Comparison of ENCODE assay signal across 2 cellular contexts in the genomic region with DNA sequence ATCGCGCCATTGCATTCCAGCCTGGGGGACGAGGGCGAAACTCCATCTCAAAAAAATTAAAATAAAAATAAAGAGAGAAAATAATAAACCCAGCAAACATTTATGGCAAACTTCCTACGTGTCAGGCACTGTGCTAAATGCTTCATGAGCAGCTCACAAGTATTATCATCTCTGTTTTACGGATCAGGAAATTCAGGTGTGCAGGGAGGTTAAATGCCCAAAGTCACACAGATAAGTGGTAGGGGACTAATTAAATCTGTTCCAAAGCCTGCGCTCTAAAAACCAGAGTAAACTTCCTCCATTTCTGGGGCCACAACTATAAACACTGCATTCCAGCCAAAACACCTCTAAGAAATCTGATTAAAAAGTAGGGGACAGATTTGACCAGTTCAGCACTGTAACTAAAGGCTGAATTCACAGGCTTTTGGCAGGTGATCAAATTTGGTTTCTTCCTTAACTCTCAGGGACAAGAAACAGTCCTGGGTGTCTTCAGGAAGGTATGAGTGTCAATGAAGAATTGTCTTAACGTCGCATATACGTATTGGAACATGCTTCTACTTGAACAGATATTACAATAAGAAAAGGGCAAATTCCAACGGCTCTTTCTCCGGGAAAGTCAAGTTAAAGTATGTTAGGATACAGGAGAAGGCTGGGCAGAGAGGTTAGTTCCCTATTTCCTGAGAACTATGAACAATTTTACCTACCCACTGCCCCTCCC.
TF ChIP-seq lines count a peak whose summit lies in the region.

No MANE protein-coding gene starts in this region.

TF ChIP-seq in A549, 52 proteins besides CTCF, POLR2A, EP300 and RAD21:
- TF ChIP-seq, protein P1, sequence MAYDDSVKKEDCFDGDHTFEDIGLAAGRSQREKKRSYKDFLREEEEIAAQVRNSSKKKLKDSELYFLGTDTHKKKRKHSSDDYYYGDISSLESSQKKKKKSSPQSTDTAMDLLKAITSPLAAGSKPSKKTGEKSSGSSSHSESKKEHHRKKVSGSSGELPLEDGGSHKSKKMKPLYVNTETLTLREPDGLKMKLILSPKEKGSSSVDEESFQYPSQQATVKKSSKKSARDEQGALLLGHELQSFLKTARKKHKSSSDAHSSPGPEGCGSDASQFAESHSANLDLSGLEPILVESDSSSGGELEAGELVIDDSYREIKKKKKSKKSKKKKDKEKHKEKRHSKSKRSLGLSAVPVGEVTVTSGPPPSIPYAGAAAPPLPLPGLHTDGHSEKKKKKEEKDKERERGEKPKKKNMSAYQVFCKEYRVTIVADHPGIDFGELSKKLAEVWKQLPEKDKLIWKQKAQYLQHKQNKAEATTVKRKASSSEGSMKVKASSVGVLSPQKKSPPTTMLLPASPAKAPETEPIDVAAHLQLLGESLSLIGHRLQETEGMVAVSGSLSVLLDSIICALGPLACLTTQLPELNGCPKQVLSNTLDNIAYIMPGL (CRISPR knock-in tag; IDR thresholded peaks at IDR 0.05; ENCODE audit: borderline replicate concordance) = no peak
- TF ChIP-seq, protein P2, sequence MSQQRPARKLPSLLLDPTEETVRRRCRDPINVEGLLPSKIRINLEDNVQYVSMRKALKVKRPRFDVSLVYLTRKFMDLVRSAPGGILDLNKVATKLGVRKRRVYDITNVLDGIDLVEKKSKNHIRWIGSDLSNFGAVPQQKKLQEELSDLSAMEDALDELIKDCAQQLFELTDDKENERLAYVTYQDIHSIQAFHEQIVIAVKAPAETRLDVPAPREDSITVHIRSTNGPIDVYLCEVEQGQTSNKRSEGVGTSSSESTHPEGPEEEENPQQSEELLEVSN (IDR thresholded peaks at IDR 0.05; ENCODE audit: borderline replicate concordance, low read depth) = no peak
- TF ChIP-seq EHMT2 (IDR thresholded peaks at IDR 0.05; ENCODE audit: low read depth) (no peak), ESRRA (IDR thresholded peaks at IDR 0.05; ENCODE audit: borderline replicate concordance, low read length) (no peak), MYC (IDR thresholded peaks at IDR 0.05; ENCODE audit: borderline replicate concordance, low read length) (no peak), EHF (CRISPR knock-in tag; IDR thresholded peaks at IDR 0.05) (no peak), RARB (CRISPR knock-in tag; IDR thresholded peaks at IDR 0.05) (no peak), GATA3 (IDR thresholded peaks at IDR 0.05; ENCODE audit: borderline replicate concordance) (no peak), MAZ (IDR thresholded peaks at IDR 0.05; ENCODE audit: borderline replicate concordance, low read depth, low read length) (no peak), HOXB13 (CRISPR knock-in tag; IDR thresholded peaks at IDR 0.05; ENCODE audit: low read depth) (no peak), TFCP2L1 (CRISPR knock-in tag; IDR thresholded peaks at IDR 0.05) (no peak), SREBF2 (IDR thresholded peaks at IDR 0.05) (no peak)
- TF ChIP-seq, protein P3, sequence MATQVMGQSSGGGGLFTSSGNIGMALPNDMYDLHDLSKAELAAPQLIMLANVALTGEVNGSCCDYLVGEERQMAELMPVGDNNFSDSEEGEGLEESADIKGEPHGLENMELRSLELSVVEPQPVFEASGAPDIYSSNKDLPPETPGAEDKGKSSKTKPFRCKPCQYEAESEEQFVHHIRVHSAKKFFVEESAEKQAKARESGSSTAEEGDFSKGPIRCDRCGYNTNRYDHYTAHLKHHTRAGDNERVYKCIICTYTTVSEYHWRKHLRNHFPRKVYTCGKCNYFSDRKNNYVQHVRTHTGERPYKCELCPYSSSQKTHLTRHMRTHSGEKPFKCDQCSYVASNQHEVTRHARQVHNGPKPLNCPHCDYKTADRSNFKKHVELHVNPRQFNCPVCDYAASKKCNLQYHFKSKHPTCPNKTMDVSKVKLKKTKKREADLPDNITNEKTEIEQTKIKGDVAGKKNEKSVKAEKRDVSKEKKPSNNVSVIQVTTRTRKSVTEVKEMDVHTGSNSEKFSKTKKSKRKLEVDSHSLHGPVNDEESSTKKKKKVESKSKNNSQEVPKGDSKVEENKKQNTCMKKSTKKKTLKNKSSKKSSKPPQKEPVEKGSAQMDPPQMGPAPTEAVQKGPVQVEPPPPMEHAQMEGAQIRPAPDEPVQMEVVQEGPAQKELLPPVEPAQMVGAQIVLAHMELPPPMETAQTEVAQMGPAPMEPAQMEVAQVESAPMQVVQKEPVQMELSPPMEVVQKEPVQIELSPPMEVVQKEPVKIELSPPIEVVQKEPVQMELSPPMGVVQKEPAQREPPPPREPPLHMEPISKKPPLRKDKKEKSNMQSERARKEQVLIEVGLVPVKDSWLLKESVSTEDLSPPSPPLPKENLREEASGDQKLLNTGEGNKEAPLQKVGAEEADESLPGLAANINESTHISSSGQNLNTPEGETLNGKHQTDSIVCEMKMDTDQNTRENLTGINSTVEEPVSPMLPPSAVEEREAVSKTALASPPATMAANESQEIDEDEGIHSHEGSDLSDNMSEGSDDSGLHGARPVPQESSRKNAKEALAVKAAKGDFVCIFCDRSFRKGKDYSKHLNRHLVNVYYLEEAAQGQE (IDR thresholded peaks at IDR 0.05) = no peak
- TF ChIP-seq, protein P4, sequence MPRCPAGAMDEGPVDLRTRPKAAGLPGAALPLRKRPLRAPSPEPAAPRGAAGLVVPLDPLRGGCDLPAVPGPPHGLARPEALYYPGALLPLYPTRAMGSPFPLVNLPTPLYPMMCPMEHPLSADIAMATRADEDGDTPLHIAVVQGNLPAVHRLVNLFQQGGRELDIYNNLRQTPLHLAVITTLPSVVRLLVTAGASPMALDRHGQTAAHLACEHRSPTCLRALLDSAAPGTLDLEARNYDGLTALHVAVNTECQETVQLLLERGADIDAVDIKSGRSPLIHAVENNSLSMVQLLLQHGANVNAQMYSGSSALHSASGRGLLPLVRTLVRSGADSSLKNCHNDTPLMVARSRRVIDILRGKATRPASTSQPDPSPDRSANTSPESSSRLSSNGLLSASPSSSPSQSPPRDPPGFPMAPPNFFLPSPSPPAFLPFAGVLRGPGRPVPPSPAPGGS (IDR thresholded peaks at IDR 0.05) = no peak
- TF ChIP-seq, protein P5, sequence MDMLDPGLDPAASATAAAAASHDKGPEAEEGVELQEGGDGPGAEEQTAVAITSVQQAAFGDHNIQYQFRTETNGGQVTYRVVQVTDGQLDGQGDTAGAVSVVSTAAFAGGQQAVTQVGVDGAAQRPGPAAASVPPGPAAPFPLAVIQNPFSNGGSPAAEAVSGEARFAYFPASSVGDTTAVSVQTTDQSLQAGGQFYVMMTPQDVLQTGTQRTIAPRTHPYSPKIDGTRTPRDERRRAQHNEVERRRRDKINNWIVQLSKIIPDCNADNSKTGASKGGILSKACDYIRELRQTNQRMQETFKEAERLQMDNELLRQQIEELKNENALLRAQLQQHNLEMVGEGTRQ (IDR thresholded peaks at IDR 0.05) = no peak
- TF ChIP-seq, protein P6, sequence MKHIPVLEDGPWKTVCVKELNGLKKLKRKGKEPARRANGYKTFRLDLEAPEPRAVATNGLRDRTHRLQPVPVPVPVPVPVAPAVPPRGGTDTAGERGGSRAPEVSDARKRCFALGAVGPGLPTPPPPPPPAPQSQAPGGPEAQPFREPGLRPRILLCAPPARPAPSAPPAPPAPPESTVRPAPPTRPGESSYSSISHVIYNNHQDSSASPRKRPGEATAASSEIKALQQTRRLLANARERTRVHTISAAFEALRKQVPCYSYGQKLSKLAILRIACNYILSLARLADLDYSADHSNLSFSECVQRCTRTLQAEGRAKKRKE (CRISPR knock-in tag; IDR thresholded peaks at IDR 0.05; ENCODE audit: low read depth) = no peak

TF ChIP-seq in H1, 55 proteins besides CTCF, POLR2A, EP300 and RAD21:
- no peak for TF ChIP-seq YY1 (IDR thresholded peaks at IDR 0.05; ENCODE audit: low read depth, low read length)
- no peak for TF ChIP-seq SP4 (IDR thresholded peaks at IDR 0.05; ENCODE audit: low read length)
- no peak for TF ChIP-seq KDM5A (IDR thresholded peaks at IDR 0.05; ENCODE audit: low read length)
- TF ChIP-seq SUZ12 (IDR thresholded peaks at IDR 0.05; ENCODE audit: low read length) = no peak
- no peak for TF ChIP-seq SRF (IDR thresholded peaks at IDR 0.05; ENCODE audit: low read depth, low read length)
- TF ChIP-seq HDAC2 (IDR thresholded peaks at IDR 0.05; ENCODE audit: borderline replicate concordance in 1 of 2, low read depth in 2 of 2, low read length in 2 of 2) = no peak
- TF ChIP-seq SIX5 (IDR thresholded peaks at IDR 0.05; ENCODE audit: low read depth, low read length) = no peak
- no peak for TF ChIP-seq KDM1A (IDR thresholded peaks at IDR 0.05; ENCODE audit: borderline replicate concordance, low read length)
- no peak for TF ChIP-seq POU5F1 (IDR thresholded peaks at IDR 0.05; ENCODE audit: low read depth, low read length)
- TF ChIP-seq EGR1 (IDR thresholded peaks at IDR 0.05; ENCODE audit: borderline replicate concordance, low read depth, low read length) = no peak
- no peak for TF ChIP-seq GABPA (IDR thresholded peaks at IDR 0.05; ENCODE audit: borderline replicate concordance, insufficient read depth, low read length)
TF ChIP-seq in H1: peak in this region for 0.
